ENCODE assay signal across 4 cellular contexts in genomic region chrX:46226422-46226821, GRCh38.
"Had no signal": no experiment of that assay in that cellular context is flagged by ENCODE, and none has a peak within 500 bp of the region (broad histone marks: within the 10 kb centered on the region; RNA-seq: fewer than 3 reads in every experiment).

No MANE protein-coding gene starts in this region.

- DNase-seq: H9, HCEC 1CT, KBM-7 had no signal

- ATAC-seq: GM23338 had no signal

- H3K4me3 ChIP-seq: GM23338 had no signal
